ENCODE assay signal across 8 cellular contexts in the genomic region with DNA sequence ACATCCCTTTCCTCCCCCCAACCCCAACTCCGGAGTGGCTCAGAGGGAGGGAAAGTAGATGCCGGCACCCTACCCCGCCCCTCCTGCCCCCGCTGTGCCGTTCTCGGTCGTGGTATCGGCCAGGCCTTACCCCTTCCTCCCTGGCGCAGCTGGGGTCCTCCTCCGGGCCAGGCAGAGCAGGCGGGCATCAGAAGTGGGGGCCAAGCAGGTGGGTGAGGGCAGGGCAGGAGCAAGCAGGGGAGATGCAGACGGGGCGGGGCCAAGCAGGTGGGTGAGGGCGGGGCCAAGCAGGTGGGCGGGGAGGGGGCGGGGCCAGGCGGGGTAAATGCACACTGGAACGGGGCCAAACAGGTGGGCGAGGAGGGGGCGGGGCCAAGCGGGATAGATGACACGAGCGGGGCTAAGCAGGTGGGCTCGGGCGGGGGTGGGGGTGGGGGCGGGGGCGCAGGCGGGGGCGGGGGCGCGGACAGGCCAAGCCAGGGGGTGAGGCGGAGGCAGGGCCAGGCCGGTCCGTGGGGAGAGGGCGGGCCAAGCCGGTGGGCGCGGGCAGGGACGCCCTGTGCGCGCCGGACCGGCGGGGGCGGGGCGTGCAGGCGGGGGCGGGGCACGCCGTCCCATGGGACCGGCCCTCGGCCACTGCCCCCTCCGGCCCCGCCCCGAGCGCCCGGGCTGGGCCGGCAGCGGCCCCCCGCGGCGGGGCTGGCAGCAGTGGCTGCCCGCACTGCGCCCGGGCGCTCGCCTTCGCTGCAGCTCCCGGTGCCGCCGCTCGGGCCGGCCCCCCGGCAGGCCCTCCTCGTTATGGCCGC. TPM values are rescaled to one million over a fixed set of nuclear protein-coding genes. Genes with fewer than 3 reads are reported as not detected.
DNase-seq lines count a peak whose midpoint lies in the region; ATAC-seq and TF ChIP-seq lines count a peak whose summit lies in the region.

A gene with protein sequence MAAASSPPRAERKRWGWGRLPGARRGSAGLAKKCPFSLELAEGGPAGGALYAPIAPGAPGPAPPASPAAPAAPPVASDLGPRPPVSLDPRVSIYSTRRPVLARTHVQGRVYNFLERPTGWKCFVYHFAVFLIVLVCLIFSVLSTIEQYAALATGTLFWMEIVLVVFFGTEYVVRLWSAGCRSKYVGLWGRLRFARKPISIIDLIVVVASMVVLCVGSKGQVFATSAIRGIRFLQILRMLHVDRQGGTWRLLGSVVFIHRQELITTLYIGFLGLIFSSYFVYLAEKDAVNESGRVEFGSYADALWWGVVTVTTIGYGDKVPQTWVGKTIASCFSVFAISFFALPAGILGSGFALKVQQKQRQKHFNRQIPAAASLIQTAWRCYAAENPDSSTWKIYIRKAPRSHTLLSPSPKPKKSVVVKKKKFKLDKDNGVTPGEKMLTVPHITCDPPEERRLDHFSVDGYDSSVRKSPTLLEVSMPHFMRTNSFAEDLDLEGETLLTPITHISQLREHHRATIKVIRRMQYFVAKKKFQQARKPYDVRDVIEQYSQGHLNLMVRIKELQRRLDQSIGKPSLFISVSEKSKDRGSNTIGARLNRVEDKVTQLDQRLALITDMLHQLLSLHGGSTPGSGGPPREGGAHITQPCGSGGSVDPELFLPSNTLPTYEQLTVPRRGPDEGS (plus strand): TSS at position 708 of the 806 bp plus-strand sequence. CDS start 91 bp downstream, at position 799.
Gene TRPM5 (minus strand): TSS at position 214 of the 806 bp plus-strand sequence. CDS start 21,478 bp downstream, outside the sequence.

- WGBS in heart right ventricle, 2 donors, result 2% methylated on average over 27 to 74 of the region's 76 CpGs

- TF ChIP-seq CTCF in GM10266 (IDR thresholded peaks at IDR 0.05; ENCODE audit: control insufficient read depth, insufficient read depth, low read depth, missing control alignments) (no peak), heart right ventricle (IDR thresholded peaks at IDR 0.05) (peak in 1 of 9 donors; percentile 13), BE2C (IDR thresholded peaks at IDR 0.05; ENCODE audit: low read depth, low read length) (no peak)

- intact Hi-C loops in heart right ventricle (cut with DNase I), result loop anchor here in 3 of 10 donors (5.0 kb wide), 3 partner anchors 68 to 448 kb away; no protein-coding TSS in a partner anchor

- no peaks in the 10 kb centered on the region for H3K36me3 ChIP-seq in heart right ventricle
- H3K36me3 ChIP-seq in BE2C, result no peaks in the 10 kb centered on the region

- H3K9me3 ChIP-seq in heart right ventricle (peaks cover 0 to 4% (median 0%) of the 10 kb centered on the region in 11 donors), BE2C (no peaks in the 10 kb centered on the region)

- H3K4me3 ChIP-seq in heart right ventricle, result peak within 1 kb of the TSS; percentile 32 to 60 (median 54)
- H3K4me3 ChIP-seq in skin epidermis, result peak within 1 kb of the TSS; percentile 1 to 38 (median 29)
- no peak within 1 kb of the TSS for H3K4me3 ChIP-seq in BE2C (ENCODE audit: low read depth, low read length)

- H3K4me1 ChIP-seq in heart right ventricle, result peaks cover 3 to 49% (median 40%) of the 10 kb centered on the region in 9 donors
- no peaks in the 10 kb centered on the region for H3K4me1 ChIP-seq in BE2C

- H3K27ac ChIP-seq in heart right ventricle (peak within 1 kb of the TSS in 8 of 10 donors; percentile 47 to 82 (median 58)), skin epidermis (peak within 1 kb of the TSS in 4 of 21 experiments; percentile 21 to 54 (median 30))

- ATAC-seq in heart right ventricle (peak; percentile 38 to 83 (median 76)), GM21528 (IDR thresholded peaks at IDR 0.05; ENCODE audit: low FRiP score, unreplicated experiment) (no peak), HG03097 (IDR thresholded peaks at IDR 0.05; ENCODE audit: low FRiP score, unreplicated experiment) (no peak)

- peaks cover 0 to 15% (median 5%) of the 10 kb centered on the region in 7 donors for H3K27me3 ChIP-seq in heart right ventricle
- H3K27me3 ChIP-seq in BE2C, result peaks cover 19% of the 10 kb centered on the region

- DNase-seq in GM10266 (ENCODE audit: extremely low spot score) (peak; percentile 87), NOMO-1 treated with DMSO at 0.1 percent for 48 hours (lab: John Stamatoyannopoulos, UW; ENCODE audit: unreplicated experiment) (peak; percentile 64), heart right ventricle (peak in 1 of 2 donors; percentile 68), BE2C (no peak)
- peak; percentile 60 to 62 for DNase-seq in activated T-helper 1 cell treated with anti-CD3 and anti-CD28 coated beads, Interleukin-2, amount 50 U/mL, for 16 hours (ENCODE audit: low read depth in 1 of 2, low spot score in 1 of 2)

RNA-seq across cellular contexts. Expression of the first gene that starts in this region (rescaled TPM):
- 10 to 100 TPM; 28.9 to 48.2 (median 36.4) TPM for total RNA-seq in heart right ventricle
- 10 to 100 TPM; 19.9 to 27.6 TPM for polyA plus RNA-seq in heart right ventricle
- not detected for polyA plus RNA-seq in BE2C (2012; ENCODE audit: insufficient read depth, insufficient read length, low read depth)

RNA-seq across cellular contexts. Expression of gene TRPM5, which starts in this region (rescaled TPM):
- not detected for total RNA-seq in heart right ventricle
- not detected for polyA plus RNA-seq in heart right ventricle
- polyA plus RNA-seq in BE2C (2012; ENCODE audit: insufficient read depth, insufficient read length, low read depth), result 0.15 TPM

Comparison
In these comparisons a context has a peak if more than half of its experiments do, and no peak if none do; other contexts are left out.
1. ATAC-seq: peak in heart right ventricle (8 of 8); none in GM21528 (single experiment) and HG03097 (single experiment).